Comparison of ENCODE assay signal across 10 cellular contexts in the genomic region with DNA sequence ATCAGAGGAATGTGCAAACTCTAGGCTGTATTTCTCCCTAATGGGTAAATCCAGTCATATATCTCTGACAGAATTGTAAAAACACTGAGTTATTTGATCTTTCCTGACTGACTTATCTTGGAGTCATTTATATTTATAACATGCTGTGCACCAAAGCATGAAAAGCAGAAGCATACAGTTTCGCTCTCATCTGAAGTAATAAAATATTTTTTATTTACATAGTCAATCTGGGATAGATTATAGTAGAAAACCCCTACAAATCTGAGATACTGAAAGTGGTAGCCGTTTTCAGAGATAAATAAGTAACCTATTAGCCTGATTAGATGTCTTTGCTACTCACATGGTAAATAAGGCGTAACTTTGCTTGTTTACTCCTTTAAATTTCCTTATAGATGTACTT. TPM values are rescaled to one million over a fixed set of nuclear protein-coding genes. Genes with fewer than 3 reads are reported as not detected.
DNase-seq lines count a peak whose midpoint lies in the region; ATAC-seq and TF ChIP-seq lines count a peak whose summit lies in the region.
"Had no signal": no experiment of that assay in that cellular context is flagged by ENCODE, and none has a peak within 500 bp of the region (broad histone marks: within the 10 kb centered on the region; RNA-seq: fewer than 3 reads in every experiment).

No MANE protein-coding gene starts in this region.

- peaks cover 9% of the 10 kb centered on the region for H3F3A ChIP-seq in SK-N-SH (replicated peaks; ENCODE audit: insufficient read depth)

- H3K4me1 ChIP-seq in SK-N-SH (ENCODE audit: control insufficient read depth in 1 of 2, insufficient read depth in 2 of 2, low read depth in 1 of 2, low read length in 1 of 2) = peaks cover 16 to 37% of the 10 kb centered on the region in 2 experiments; a peak in 3 of 4 replicates

- no peak for TF ChIP-seq CTCF in SK-N-SH (IDR thresholded peaks at IDR 0.05)

- ATAC-seq in GM21360 (IDR thresholded peaks at IDR 0.05; ENCODE audit: unreplicated experiment) (peak; percentile 42), HG03060 (IDR thresholded peaks at IDR 0.05; ENCODE audit: low read depth, unreplicated experiment) (peak; percentile 69)
- ATAC-seq: naive thymus-derived CD8-positive, alpha-beta T cell had no signal

- DNase-seq in EH (ENCODE audit: low read depth) (peak; percentile 30), SK-N-SH (no peak), A172 (ENCODE audit: low spot score) (no peak), HPDE6-E6E7 (ENCODE audit: extremely low spot score) (no peak), NCI-H1092 (lab: John Stamatoyannopoulos, UW) (no peak)
- DNase-seq in stimulated activated CD4-positive, alpha-beta T cell treated with anti-CD3 and anti-CD28 coated beads, Interleukin-4, amount 100 ng/mL, for 4 hours = no peak
- DNase-seq: naive thymus-derived CD8-positive, alpha-beta T cell; spleen had no signal

- H4K20me1 ChIP-seq in SK-N-SH (ENCODE audit: insufficient read depth) = peaks cover 18% of the 10 kb centered on the region

- no peak overlapping the region for H3K4me3 ChIP-seq in SK-N-SH (ENCODE audit: low read depth in 2 of 2, low read length in 1 of 2)

- TF ChIP-seq RAD21 in SK-N-SH (IDR thresholded peaks at IDR 0.05; ENCODE audit: low read length) = no peak

- no peaks in the 10 kb centered on the region for H3K36me3 ChIP-seq in SK-N-SH (replicated peaks in 1 of 2; ENCODE audit: control insufficient read depth in 1 of 2, insufficient read depth in 2 of 2, low read length in 1 of 2)
- H3K36me3 ChIP-seq: spleen had no signal

- H3K27me3 ChIP-seq in SK-N-SH (ENCODE audit: insufficient read depth) = no peaks in the 10 kb centered on the region
- H3K27me3 ChIP-seq: spleen had no signal

- H2AFZ ChIP-seq in SK-N-SH (ENCODE audit: low read depth) = no peak overlapping the region

- CTCF ChIA-PET in SK-N-SH (lab: Yijun Ruan, JAX) = no interaction called here

- TF ChIP-seq EP300 in SK-N-SH (IDR thresholded peaks at IDR 0.05; ENCODE audit: borderline replicate concordance in 1 of 2, low read depth in 1 of 2, low read length in 1 of 2) = no peak

- no peaks in the 10 kb centered on the region for H3K9me3 ChIP-seq in SK-N-SH
- H3K9me3 ChIP-seq: spleen had no signal

- 0 out of 2 replicates have a peak overlapping the region, but pooled peaks have one; percentile 21 for H3K4me2 ChIP-seq in SK-N-SH

- no peak overlapping the region for H3K9ac ChIP-seq in SK-N-SH

- no peak overlapping the region for H3K27ac ChIP-seq in SK-N-SH (ENCODE audit: low read depth in 2 of 2, low read length in 1 of 2)

- no peaks in the 10 kb centered on the region for H3K9me2 ChIP-seq in SK-N-SH

- POLR2A ChIA-PET in SK-N-SH (lab: Yijun Ruan, JAX) = no interaction called here

- H3K79me2 ChIP-seq in SK-N-SH (ENCODE audit: insufficient read depth) = peaks cover 94% of the 10 kb centered on the region

- 60% methylated on average over 3 of the region's 3 CpGs for WGBS in SK-N-SH (ENCODE audit: low lambda C conversion rate)

TF ChIP-seq in SK-N-SH, 30 proteins besides CTCF, POLR2A, EP300 and RAD21:
- TF ChIP-seq, protein P1, sequence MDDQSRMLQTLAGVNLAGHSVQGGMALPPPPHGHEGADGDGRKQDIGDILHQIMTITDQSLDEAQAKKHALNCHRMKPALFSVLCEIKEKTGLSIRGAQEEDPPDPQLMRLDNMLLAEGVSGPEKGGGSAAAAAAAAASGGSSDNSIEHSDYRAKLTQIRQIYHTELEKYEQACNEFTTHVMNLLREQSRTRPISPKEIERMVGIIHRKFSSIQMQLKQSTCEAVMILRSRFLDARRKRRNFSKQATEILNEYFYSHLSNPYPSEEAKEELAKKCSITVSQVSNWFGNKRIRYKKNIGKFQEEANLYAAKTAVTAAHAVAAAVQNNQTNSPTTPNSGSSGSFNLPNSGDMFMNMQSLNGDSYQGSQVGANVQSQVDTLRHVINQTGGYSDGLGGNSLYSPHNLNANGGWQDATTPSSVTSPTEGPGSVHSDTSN (IDR thresholded peaks at IDR 0.05) = peak; percentile 39; the same call in 1 of the 2 replicates
- no peak for TF ChIP-seq SMC3 (IDR thresholded peaks at IDR 0.05; ENCODE audit: low read depth, low read length)
- peak; percentile 15; the same call in 1 of the 2 replicates for TF ChIP-seq TCF12 (IDR thresholded peaks at IDR 0.05)

RNA-seq across cellular contexts. Expression of a gene that starts 35.0 kb away (rescaled TPM):
- 5.5 and 7.8 TPM in 2 replicates for polyA plus RNA-seq in SK-N-SH (2012; rRNA removed)
- polyA plus RNA-seq in SK-N-SH (2012; cell fraction: cytosol; rRNA removed) = 6.8 and 7.0 TPM in 2 replicates
- 5.0 and 9.5 TPM in 2 replicates for polyA plus RNA-seq in SK-N-SH (2012; cell fraction: nucleus; rRNA removed)
- 4.9 and 5.0 TPM in 2 replicates for total RNA-seq in A172 (2014; rRNA removed; shearing (Covaris generic))
